12 cellular contexts compared by ENCODE assay signal in genomic region chr7:94367940-94368339, GRCh38. TPM values are rescaled to one million over a fixed set of nuclear protein-coding genes. Genes with fewer than 3 reads are reported as not detected.
DNase-seq lines count a peak whose midpoint lies in the region; FAIRE-seq and TF ChIP-seq lines count a peak whose summit lies in the region.
"Had no signal": no experiment of that assay in that cellular context is flagged by ENCODE, and none has a peak within 500 bp of the region (broad histone marks: within the 10 kb centered on the region; RNA-seq: fewer than 3 reads in every experiment).

No MANE protein-coding gene starts in this region.

- H3K27me3 Mint-ChIP-seq in astrocyte (ENCODE audit: low read depth, unreplicated experiment): no peaks in the 10 kb centered on the region

- H3K4me2 ChIP-seq in astrocyte (ENCODE audit: low read length): peak overlapping the region; percentile 80

- DNase-seq in EH (ENCODE audit: low read depth) (peak; percentile 90), astrocyte (ENCODE audit: low read depth) (peak; percentile 88), left ventricle myocardium inferior (no peak), hippocampal formation (lab: John Stamatoyannopoulos, UW) (no peak), glomerular visceral epithelial cell (ENCODE audit: extremely low spot score) (no peak), NCI-H187 (lab: John Stamatoyannopoulos, UW) (no peak), GM12891 (ENCODE audit: insufficient read length, low spot score) (no peak)
- DNase-seq: activated CD8-positive, alpha-beta T cell treated with anti-CD3 and anti-CD28 coated beads for 36 hours; NCI-H446 treated with DMSO at 0.1 percent for 48 hours had no signal

- TF ChIP-seq CTCF in astrocyte (IDR thresholded peaks at IDR 0.05; ENCODE audit: insufficient read depth, low read depth, low read length): no peak
- TF ChIP-seq CTCF in left ventricle myocardium inferior (IDR thresholded peaks at IDR 0.05; ENCODE audit: borderline replicate concordance): no peak

- H3K4me3 ChIP-seq in astrocyte (ENCODE audit: insufficient read depth, low read depth, low read length) (peak overlapping the region; percentile 32), left ventricle myocardium inferior (peak overlapping the region; percentile 33), skeletal muscle tissue (ENCODE audit: low read length in 3 of 3) (peak overlapping the region in 1 of 3 donors; percentile 8)
- H3K4me3 ChIP-seq: GM12878 had no signal

- peak overlapping the region; percentile 84 for H3K27ac Mint-ChIP-seq in astrocyte (ENCODE audit: unreplicated experiment)
- H3K27ac Mint-ChIP-seq: activated CD8-positive, alpha-beta T cell treated with anti-CD3 and anti-CD28 coated beads for 36 hours; CD14-positive monocyte had no signal

- H3K27me3 ChIP-seq in astrocyte (ENCODE audit: insufficient read depth, low read length) (no peaks in the 10 kb centered on the region), left ventricle myocardium inferior (ENCODE audit: low read depth) (no peaks in the 10 kb centered on the region), skeletal muscle tissue (ENCODE audit: control insufficient read depth in 3 of 3, insufficient read depth in 3 of 3, low read length in 3 of 3) (no peaks in the 10 kb centered on the region)

- H3K9ac ChIP-seq in astrocyte (ENCODE audit: low read length): peak overlapping the region; percentile 68
- H3K9ac ChIP-seq in skeletal muscle tissue (ENCODE audit: low read depth in 1 of 3, low read length in 3 of 3): no peak overlapping the region

- H3K27ac ChIP-seq in astrocyte (ENCODE audit: low read depth, low read length) (peak overlapping the region; percentile 82), left ventricle myocardium inferior (replicated peaks) (peak overlapping the region; percentile 72), skeletal muscle tissue (ENCODE audit: low read depth, low read length) (peak overlapping the region; percentile 10)

- peaks cover 26% of the 10 kb centered on the region for H3K4me1 Mint-ChIP-seq in astrocyte (ENCODE audit: low read depth, unreplicated experiment)
- H3K4me1 Mint-ChIP-seq: CD14-positive monocyte had no signal

- FAIRE-seq in astrocyte (lab: Jason Lieb, UNC) (no peak), GM12891 (lab: Jason Lieb, UNC) (no peak)
- FAIRE-seq: GM12878 had no signal

- TF ChIP-seq POLR2A in GM12891 (IDR thresholded peaks at IDR 0.05; ENCODE audit: low read depth, low read length): no peak

- H3K9me3 Mint-ChIP-seq in astrocyte (ENCODE audit: unreplicated experiment): peaks cover 3% of the 10 kb centered on the region
- H3K9me3 Mint-ChIP-seq: activated CD8-positive, alpha-beta T cell treated with anti-CD3 and anti-CD28 coated beads for 36 hours had no signal

- no peaks in the 10 kb centered on the region for H3K36me3 ChIP-seq in astrocyte (ENCODE audit: insufficient read depth, low read length)
- no peaks in the 10 kb centered on the region for H3K36me3 ChIP-seq in left ventricle myocardium inferior
- no peaks in the 10 kb centered on the region for H3K36me3 ChIP-seq in skeletal muscle tissue (ENCODE audit: control insufficient read depth in 3 of 3, insufficient read depth in 3 of 3, low read length in 3 of 3)

- no peaks in the 10 kb centered on the region for H4K20me1 ChIP-seq in astrocyte (ENCODE audit: insufficient read depth, low read length)

- intact Hi-C loops in left ventricle myocardium inferior (cut with micrococcal nuclease): no loop called here

- H3K79me2 ChIP-seq in astrocyte (ENCODE audit: insufficient read depth, low read length): no peaks in the 10 kb centered on the region

- no peak overlapping the region for H3K4me3 Mint-ChIP-seq in astrocyte (ENCODE audit: unreplicated experiment)
- H3K4me3 Mint-ChIP-seq: activated CD8-positive, alpha-beta T cell treated with anti-CD3 and anti-CD28 coated beads for 36 hours; CD14-positive monocyte had no signal

- H3K4me1 ChIP-seq in astrocyte (ENCODE audit: insufficient read depth, low read length) (peaks cover 18% of the 10 kb centered on the region), left ventricle myocardium inferior (peaks cover 18% of the 10 kb centered on the region), skeletal muscle tissue (ENCODE audit: control insufficient read depth in 3 of 3, insufficient read depth in 3 of 3, low read length in 3 of 3) (peaks cover 0 to 8% (median 0%) of the 10 kb centered on the region in 3 donors)

- H3K9me3 ChIP-seq in astrocyte (ENCODE audit: insufficient read depth, low read depth, low read length) (no peaks in the 10 kb centered on the region), left ventricle myocardium inferior (replicated peaks) (no peaks in the 10 kb centered on the region), skeletal muscle tissue (ENCODE audit: control insufficient read depth in 3 of 3, low read length in 3 of 3) (no peaks in the 10 kb centered on the region)

- H2AFZ ChIP-seq in astrocyte (ENCODE audit: low read depth, low read length): no peak overlapping the region

- no peaks in the 10 kb centered on the region for H3K36me3 Mint-ChIP-seq in astrocyte (ENCODE audit: low read depth, unreplicated experiment)
- H3K36me3 Mint-ChIP-seq: CD14-positive monocyte had no signal

TF ChIP-seq in GM12891, 5 proteins besides CTCF, POLR2A, EP300 and RAD21:
- TF ChIP-seq POLR2AphosphoS5 (IDR thresholded peaks at IDR 0.05; ENCODE audit: low read depth, low read length): no peak
- no peak for TF ChIP-seq PAX5 (IDR thresholded peaks at IDR 0.05; ENCODE audit: insufficient read depth, low read length, severe bottlenecking)
- TF ChIP-seq POU2F2 (IDR thresholded peaks at IDR 0.05; ENCODE audit: low read depth, low read length): no peak
- no peak for TF ChIP-seq TAF1 (IDR thresholded peaks at IDR 0.05; ENCODE audit: low read depth, low read length)
- no peak for TF ChIP-seq SPI1 (IDR thresholded peaks at IDR 0.05; ENCODE audit: low read depth, low read length)

RNA-seq across cellular contexts. Expression of gene COL1A2, which starts 26.8 kb away (rescaled TPM):
- total RNA-seq in astrocyte: 6,748 and 8,907 TPM in 2 replicates
- 96.6 TPM for total RNA-seq in left ventricle myocardium inferior
- total RNA-seq in skeletal muscle tissue: 6,663 TPM
- 0.04 TPM for polyA plus RNA-seq in GM12891 (2012; ENCODE audit: low read depth, missing spikeins)
- polyA plus RNA-seq: CD14-positive monocyte had no signal

Comparison
In these comparisons a context has a peak if more than half of its experiments do, and no peak if none do; other contexts are left out.
1. DNase-seq: peak in EH (single experiment) and astrocyte (single experiment); none in left ventricle myocardium inferior (single experiment), hippocampal formation (0 of 2), glomerular visceral epithelial cell (single experiment), NCI-H187 (0 of 2) and GM12891 (single experiment).
2. H3K27ac ChIP-seq: peak in every context shown above with its lines; median percentile 82 in astrocyte; 72 in left ventricle myocardium inferior; 10 in skeletal muscle tissue.
3. RNA of gene COL1A2, which starts 26.8 kb away (total RNA-seq): 6,748 to 8,907 TPM in astrocyte and 6,663 TPM in skeletal muscle tissue (single experiment); 96.6 TPM in left ventricle myocardium inferior (single experiment); every median in the first group is over 10 times any median in the second.